In the genomic region with DNA sequence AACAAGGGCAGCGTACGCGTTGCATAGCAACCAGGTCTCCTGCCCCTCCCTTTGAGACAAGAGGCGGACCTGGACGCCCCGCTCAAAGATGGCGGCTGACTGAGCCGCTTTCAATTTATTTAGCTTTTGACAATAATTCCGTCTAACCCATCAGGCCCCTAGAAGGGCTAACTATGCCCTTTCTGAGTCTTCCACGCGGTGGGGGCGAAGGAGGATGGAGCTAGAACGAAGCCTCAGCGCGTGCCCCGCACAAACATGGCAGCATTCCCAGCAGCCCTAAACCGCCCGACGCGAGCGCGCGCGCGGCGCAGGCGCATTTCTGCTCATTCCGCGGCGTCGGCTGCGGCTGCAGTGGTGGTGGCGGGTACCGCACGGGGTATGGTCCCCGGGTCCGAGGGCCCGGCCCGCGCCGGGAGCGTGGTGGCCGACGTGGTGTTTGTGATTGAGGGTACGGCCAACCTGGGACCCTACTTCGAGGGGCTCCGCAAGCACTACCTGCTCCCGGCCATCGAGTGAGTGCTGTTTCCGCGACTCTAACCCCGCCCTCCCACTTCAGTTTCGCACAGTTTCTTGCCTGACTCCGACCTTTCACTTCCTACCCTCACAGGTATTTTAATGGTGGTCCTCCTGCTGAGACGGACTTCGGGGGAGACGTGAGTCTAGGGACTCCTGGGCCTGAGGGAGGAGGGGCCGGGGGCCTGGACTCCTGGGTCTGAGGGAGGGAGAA, we compare ENCODE assay signal across 8 cellular contexts. TPM values are rescaled to one million over a fixed set of nuclear protein-coding genes. Genes with fewer than 3 reads are reported as not detected.
A peak's percentile ranks its signal among the peaks of the same experiment; 100 is the strongest.
DNase-seq lines count a peak whose midpoint lies in the region; ATAC-seq, FAIRE-seq and TF ChIP-seq lines count a peak whose summit lies in the region.

A gene (plus strand): TSS at position 326 of the 727 bp plus-strand sequence. CDS start 53 bp downstream, at position 379.

- H3K4me1 Mint-ChIP-seq in HFFc6 (ENCODE audit: low read depth): peaks cover 27% of the 10 kb centered on the region
- H3K4me1 Mint-ChIP-seq in activated naive CD8-positive, alpha-beta T cell treated with anti-CD3 and anti-CD28 coated beads, Interleukin-2, amount 10 ng/mL, durations not matched to agents 7 days and 5 days: peaks cover 22% of the 10 kb centered on the region

- no peak for TF ChIP-seq CTCF in GM10248 (IDR thresholded peaks at IDR 0.05; ENCODE audit: control extremely low read depth, extremely low read depth, low read depth, missing control alignments)
- peak; percentile 40; the same call in 1 of the 2 replicates for TF ChIP-seq CTCF in HFFc6 (IDR thresholded peaks at IDR 0.05)
- no peak for TF ChIP-seq CTCF in SU-DHL-6 (IDR thresholded peaks at IDR 0.05; ENCODE audit: insufficient read depth, low read length, poor library complexity, severe bottlenecking)
- peak in 3 of 4 donors; percentile 25 to 47 (median 29) for TF ChIP-seq CTCF in pancreas (IDR thresholded peaks at IDR 0.05)
- TF ChIP-seq CTCF in thyroid gland (IDR thresholded peaks at IDR 0.05): peak in 5 of 6 experiments; percentile 22 to 68 (median 33)

- H3K4me2 ChIP-seq in SU-DHL-6 (ENCODE audit: low read depth, low read length, poor library complexity, severe bottlenecking): peak within 1 kb of the TSS; percentile 76

- peaks cover 27% of the 10 kb centered on the region for H3K79me2 ChIP-seq in SU-DHL-6 (ENCODE audit: insufficient read depth, low read length)

- no peaks in the 10 kb centered on the region for H3K9me3 ChIP-seq in SU-DHL-6 (ENCODE audit: insufficient read depth, low read length)
- H3K9me3 ChIP-seq in pancreas: no peaks in the 10 kb centered on the region
- H3K9me3 ChIP-seq in thyroid gland: no peaks in the 10 kb centered on the region

- H3K27ac Mint-ChIP-seq in HFFc6: peak within 1 kb of the TSS; percentile 100
- H3K27ac Mint-ChIP-seq in activated naive CD8-positive, alpha-beta T cell treated with anti-CD3 and anti-CD28 coated beads, Interleukin-2, amount 10 ng/mL, durations not matched to agents 7 days and 5 days: peak within 1 kb of the TSS; percentile 99

- H3K27me3 ChIP-seq in SU-DHL-6 (ENCODE audit: low read length) (no peaks in the 10 kb centered on the region), pancreas (no peaks in the 10 kb centered on the region), thyroid gland (no peaks in the 10 kb centered on the region)

- H3K4me3 ChIP-seq in SU-DHL-6 (ENCODE audit: insufficient read depth, low read length, poor library complexity, severe bottlenecking): peak within 1 kb of the TSS; percentile 67
- peak within 1 kb of the TSS; percentile 55 to 91 (median 63) for H3K4me3 ChIP-seq in pancreas
- peak within 1 kb of the TSS; percentile 61 to 70 (median 64) for H3K4me3 ChIP-seq in thyroid gland (replicated peaks in 1 of 3)

- TF ChIP-seq POLR2A in thyroid gland (IDR thresholded peaks at IDR 0.05): peak; percentile 79 to 80

- peaks cover 28% of the 10 kb centered on the region for H3F3A ChIP-seq in SU-DHL-6 (ENCODE audit: insufficient read depth)

- peak within 1 kb of the TSS; percentile 80 for H2AFZ ChIP-seq in SU-DHL-6 (ENCODE audit: low read depth, low read length, severe bottlenecking)

- no peaks in the 10 kb centered on the region for H3K9me2 ChIP-seq in SU-DHL-6 (replicated peaks; ENCODE audit: insufficient read depth, low read length)

- intact Hi-C loops in head of caudate nucleus (cut with DNase I) (loop anchor here (5.0 kb wide), 2 partner anchors 34 to 59 kb away; a partner anchor contains a TSS), pancreas (cut with DNase I) (no loop called here), thyroid gland (cut with DNase I) (loop anchor here (5.0 kb wide), 1 partner anchor 34 kb away; a partner anchor contains a TSS)

- H3K27ac ChIP-seq in SU-DHL-6 (ENCODE audit: low read depth, low read length): peak within 1 kb of the TSS; percentile 81
- H3K27ac ChIP-seq in pancreas: peak within 1 kb of the TSS; percentile 95 to 99 (median 96)
- H3K27ac ChIP-seq in thyroid gland: peak within 1 kb of the TSS; percentile 85 to 97 (median 92)

- CTCF ChIA-PET in GM10248 (lab: Yijun Ruan, JAX): interaction anchor here (1.0 kb wide), 1 partner anchor 9 kb away, joined by 3 read pairs; no protein-coding TSS in a partner anchor

- H3K36me3 Mint-ChIP-seq in HFFc6 (ENCODE audit: low read depth): no peaks in the 10 kb centered on the region
- peaks cover 5% of the 10 kb centered on the region for H3K36me3 Mint-ChIP-seq in activated naive CD8-positive, alpha-beta T cell treated with anti-CD3 and anti-CD28 coated beads, Interleukin-2, amount 10 ng/mL, durations not matched to agents 7 days and 5 days

- peak; percentile 73 for ATAC-seq in activated naive CD8-positive, alpha-beta T cell treated with anti-CD3 and anti-CD28 coated beads, Interleukin-2, amount 10 ng/mL, durations not matched to agents 7 days and 5 days (ENCODE audit: low read depth)
- ATAC-seq in pancreas: peak; percentile 72 to 83 (median 76)

- peak within 1 kb of the TSS; percentile 85 for H3K9ac ChIP-seq in SU-DHL-6 (ENCODE audit: low read length)

- DNase-seq in GM10248 (ENCODE audit: extremely low spot score) (peak; percentile 93), HFFc6 (peak; percentile 75), NCI-H1048 (lab: John Stamatoyannopoulos, UW) (peak; percentile 40), head of caudate nucleus (peak; percentile 58 to 94 (median 87)), pancreas (peak; percentile 80 to 93 (median 90)), thyroid gland (peak; percentile 79 to 81)
- DNase-seq in activated naive CD8-positive, alpha-beta T cell treated with anti-CD3 and anti-CD28 coated beads, Interleukin-2, amount 10 ng/mL, durations not matched to agents 7 days and 5 days: peak; percentile 95

- H3K9me3 Mint-ChIP-seq in HFFc6: no peaks in the 10 kb centered on the region
- H3K9me3 Mint-ChIP-seq in activated naive CD8-positive, alpha-beta T cell treated with anti-CD3 and anti-CD28 coated beads, Interleukin-2, amount 10 ng/mL, durations not matched to agents 7 days and 5 days: no peaks in the 10 kb centered on the region

- peaks cover 3% of the 10 kb centered on the region; the same call in 1 of the 2 replicates for H3K27me3 Mint-ChIP-seq in HFFc6 (ENCODE audit: insufficient read depth)
- no peaks in the 10 kb centered on the region for H3K27me3 Mint-ChIP-seq in activated naive CD8-positive, alpha-beta T cell treated with anti-CD3 and anti-CD28 coated beads, Interleukin-2, amount 10 ng/mL, durations not matched to agents 7 days and 5 days

- H3K4me1 ChIP-seq in pancreas (peaks cover 25 to 30% (median 26%) of the 10 kb centered on the region in 3 donors), thyroid gland (peaks cover 31 to 35% of the 10 kb centered on the region in 2 donors)

- POLR2A ChIA-PET in GM10248 (lab: Yijun Ruan, JAX): no interaction called here
- POLR2A ChIA-PET in activated naive CD8-positive, alpha-beta T cell treated with anti-CD3 and anti-CD28 coated beads, Interleukin-2, amount 10 ng/mL, durations not matched to agents 7 days and 5 days (lab: Charles Lee): interaction anchor here (0.6 to 2.6 kb wide), 9 partner anchors 9 to 101 kb away, joined by 3 to 23 read pairs (median 4); a partner anchor contains a TSS

- peak within 1 kb of the TSS; percentile 97 for H3K4me3 Mint-ChIP-seq in HFFc6
- peak within 1 kb of the TSS; percentile 97 for H3K4me3 Mint-ChIP-seq in activated naive CD8-positive, alpha-beta T cell treated with anti-CD3 and anti-CD28 coated beads, Interleukin-2, amount 10 ng/mL, durations not matched to agents 7 days and 5 days

- no peaks in the 10 kb centered on the region for H3K36me3 ChIP-seq in SU-DHL-6 (ENCODE audit: low read length)
- peaks cover 0 to under 1% (median 0%) of the 10 kb centered on the region in 3 donors for H3K36me3 ChIP-seq in pancreas
- H3K36me3 ChIP-seq in thyroid gland: peaks cover 0 to 3% of the 10 kb centered on the region in 2 donors

- H4K20me1 ChIP-seq in SU-DHL-6 (ENCODE audit: low read depth, low read length): no peaks in the 10 kb centered on the region

- FAIRE-seq in pancreas (lab: Jason Lieb, UNC): no peak

- WGBS in pancreas, 2 donors: 0 to 1% methylated on average over 38 to 58 of the region's 58 CpGs
- WGBS in thyroid gland, 2 donors: 0% methylated on average over 30 to 40 of the region's 58 CpGs

RNA-seq across cellular contexts. Expression of the gene that starts here (rescaled TPM):
- total RNA-seq in HFFc6 (2021; fragmentation: NEBNext Ultra II Directional; extraction: Animal tissue kit (Norgen Biotek cat#: 25700)): 10 to 100 TPM; 44.5 to 50.6 (median 47.8) TPM
- total RNA-seq in activated naive CD8-positive, alpha-beta T cell treated with anti-CD3 and anti-CD28 coated beads, Interleukin-2, amount 10 ng/mL, durations not matched to agents 7 days and 5 days: 10 to 100 TPM; 60.4 to 66.3 TPM
- total RNA-seq in pancreas (10 to 100 TPM; 19.4 to 34.9 (median 24.3) TPM), thyroid gland (10 to 100 TPM; 42.6 to 50.2 (median 44.9) TPM)
- 10 to 100 TPM; 56.8 to 60.0 TPM for polyA plus RNA-seq in pancreas

Comparison
In these comparisons a context has a peak if more than half of its experiments do, and no peak if none do; other contexts are left out.
1. Peak in every context shown above with its lines: DNase-seq, ATAC-seq, H3K4me3 ChIP-seq and H3K27ac ChIP-seq.
2. DNase-seq: peak in every context shown above with its lines; median percentile 95 in activated naive CD8-positive, alpha-beta T cell treated with anti-CD3 and anti-CD28 coated beads, Interleukin-2, amount 10 ng/mL, durations not matched to agents 7 days and 5 days; 93 in GM10248; 90 in pancreas; 87 in head of caudate nucleus; 80 in thyroid gland; 75 in HFFc6; 40 in NCI-H1048.
3. CTCF ChIP-seq: peak in HFFc6 (single experiment), pancreas (3 of 4) and thyroid gland (5 of 6); none in GM10248 (single experiment) and SU-DHL-6 (single experiment).
4. intact Hi-C loops: an anchor here in head of caudate nucleus (5.0 kb wide) and thyroid gland (5.0 kb wide); none called in pancreas.